ENCODE assay signal across 8 cellular contexts in the genomic region with DNA sequence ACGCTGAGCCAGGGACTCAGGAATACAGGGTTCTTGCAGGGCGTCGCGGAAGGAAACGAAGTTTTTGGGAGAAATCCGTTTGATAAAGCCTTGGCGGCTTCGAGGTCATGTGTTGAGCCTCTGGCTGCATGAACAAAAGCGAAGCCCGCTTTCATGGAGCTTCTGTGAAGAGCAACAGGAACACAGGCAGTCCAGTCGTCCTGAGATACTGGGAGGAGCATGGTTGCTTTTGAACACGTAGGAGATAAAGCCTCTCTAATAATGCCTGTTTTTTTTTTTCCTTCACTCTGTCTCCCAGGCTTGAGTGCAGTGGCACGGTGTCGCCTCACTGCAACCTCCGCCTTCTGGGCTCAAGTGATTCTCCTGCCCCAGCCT. TPM values are rescaled to one million over a fixed set of nuclear protein-coding genes. Genes with fewer than 3 reads are reported as not detected.
DNase-seq lines count a peak whose midpoint lies in the region; ATAC-seq and TF ChIP-seq lines count a peak whose summit lies in the region.

No MANE protein-coding gene starts in this region.

- intact Hi-C loops in body of pancreas (cut with DNase I) (no loop called here), right lobe of liver (cut with DNase I) (no loop called here), upper lobe of right lung (cut with DNase I) (no loop called here)

- H3K36me3 ChIP-seq in body of pancreas (replicated peaks in 1 of 2; ENCODE audit: insufficient read depth in 1 of 2, low read depth in 2 of 2): peaks cover 8 to 17% of the 10 kb centered on the region in 2 donors
- peaks cover 0 to 18% (median 10%) of the 10 kb centered on the region in 4 donors for H3K36me3 ChIP-seq in right lobe of liver
- peaks cover 18% of the 10 kb centered on the region for H3K36me3 ChIP-seq in upper lobe of right lung

- TF ChIP-seq CTCF in body of pancreas (IDR thresholded peaks at IDR 0.05) (no peak), right lobe of liver (IDR thresholded peaks at IDR 0.05) (no peak), upper lobe of right lung (IDR thresholded peaks at IDR 0.05) (no peak)

- peak; percentile 3 for ATAC-seq in GM18498 (IDR thresholded peaks at IDR 0.05; ENCODE audit: unreplicated experiment)
- ATAC-seq in HG03354 (IDR thresholded peaks at IDR 0.05; ENCODE audit: poor library complexity, severe bottlenecking, unreplicated experiment): peak; percentile 7
- ATAC-seq in body of pancreas: peak; percentile 1
- peak; percentile 38 to 53 (median 43) for ATAC-seq in right lobe of liver
- ATAC-seq in upper lobe of right lung: no peak

- TF ChIP-seq POLR2A in body of pancreas (IDR thresholded peaks at IDR 0.05) (no peak), right lobe of liver (IDR thresholded peaks at IDR 0.05) (no peak)

- DNase-seq in body of pancreas (no peak), right lobe of liver (no peak), upper lobe of right lung (no peak), NCI-H2081 treated with DMSO at 0.1 percent for 48 hours (lab: John Stamatoyannopoulos, UW) (no peak), mesenteric fat pad (ENCODE audit: low spot score) (no peak)
- no peak for DNase-seq in activated CD8-positive, alpha-beta memory T cell treated with anti-CD3 and anti-CD28 coated beads, Interleukin-2, amount 50 U/mL, for 4 hours

- 24 to 27% methylated on average over 15 of the region's 15 CpGs for WGBS in body of pancreas, 2 donors
- 21% methylated on average over 11 of the region's 15 CpGs for WGBS in right lobe of liver (ENCODE audit: insufficient coverage, low coverage, low lambda C conversion rate, missing lambda C conversion rate)

- H3K4me3 ChIP-seq in body of pancreas (peak overlapping the region; percentile 73 to 80), right lobe of liver (peak overlapping the region; percentile 88 to 96 (median 91)), upper lobe of right lung (peak overlapping the region; percentile 93)

- no peaks in the 10 kb centered on the region for H3K27me3 ChIP-seq in body of pancreas
- H3K27me3 ChIP-seq in right lobe of liver: no peaks in the 10 kb centered on the region
- H3K27me3 ChIP-seq in upper lobe of right lung: no peaks in the 10 kb centered on the region

- peaks cover 0 to 23% (median 4%) of the 10 kb centered on the region in 3 donors for H3K9me3 ChIP-seq in body of pancreas
- H3K9me3 ChIP-seq in right lobe of liver: peaks cover 3 to 15% (median 9%) of the 10 kb centered on the region in 4 donors
- H3K9me3 ChIP-seq in upper lobe of right lung: peaks cover 15% of the 10 kb centered on the region

- H3K4me1 ChIP-seq in body of pancreas (peaks cover 16% of the 10 kb centered on the region), right lobe of liver (peaks cover 0 to 3% (median 0%) of the 10 kb centered on the region in 4 donors), upper lobe of right lung (peaks cover 8% of the 10 kb centered on the region)

- H3K27ac ChIP-seq in body of pancreas (peak overlapping the region in 3 of 4 donors; percentile 76 to 78 (median 77)), right lobe of liver (peak overlapping the region in 2 of 3 donors; percentile 82), upper lobe of right lung (peak overlapping the region; percentile 92)

RNA-seq across cellular contexts. Expression of a gene that starts 0.5 kb away (rescaled TPM):
- 10 to 100 TPM; 31.6 to 47.5 TPM for total RNA-seq in body of pancreas
- total RNA-seq in right lobe of liver: 10 to 100 TPM; 10.9 to 20.4 (median 15.3) TPM
- total RNA-seq in upper lobe of right lung: 32.3 TPM
- total RNA-seq in mesenteric fat pad: 35.1 TPM

RNA-seq across cellular contexts. Expression of a gene that starts 42.9 kb away (rescaled TPM):
- total RNA-seq in body of pancreas (1 to 10 TPM; 9.6 to 9.9 TPM), right lobe of liver (1 to 10 TPM; 1.1 to 3.8 (median 2.1) TPM), upper lobe of right lung (3.4 TPM), mesenteric fat pad (2.1 TPM)
